Comparison of ENCODE assay signal across 13 cellular contexts in genomic region chr13:80441968-80442367, GRCh38.
DNase-seq lines count a peak whose midpoint lies in the region; ATAC-seq and TF ChIP-seq lines count a peak whose summit lies in the region.
"Had no signal": no experiment of that assay in that cellular context is flagged by ENCODE, and none has a peak within 500 bp of the region (broad histone marks: within the 10 kb centered on the region; RNA-seq: fewer than 3 reads in every experiment).

No MANE protein-coding gene starts in this region.

- no peak overlapping the region for H3K4me3 ChIP-seq in BLaER1
- H3K4me3 ChIP-seq in esophagus muscularis mucosa = no peak overlapping the region
- no peak overlapping the region for H3K4me3 ChIP-seq in brain microvascular endothelial cell (ENCODE audit: low read depth, low read length)
- H3K4me3 ChIP-seq: heart left ventricle had no signal

- H3K4me2 ChIP-seq in BLaER1 = peak overlapping the region; percentile 30

- no peaks in the 10 kb centered on the region for H3K36me3 Mint-ChIP-seq in stimulated activated memory B cell treated with anti-CD40 and anti-IgM and Interleukin-4, amounts not matched to agents 10 μg/mL and 1 μg/mL and 100 μg/mL, for 72 hours
- no peaks in the 10 kb centered on the region for H3K36me3 Mint-ChIP-seq in activated CD4-positive, alpha-beta T cell treated with anti-CD3 and anti-CD28 coated beads, Interleukin-2, amount 10 ng/mL, durations not matched to agents 24 days and 14 days (ENCODE audit: low read depth)

- H4K20me1 ChIP-seq in BLaER1 = no peaks in the 10 kb centered on the region

- H3K4me1 ChIP-seq in BLaER1 = peaks cover 55% of the 10 kb centered on the region
- peaks cover 0 to 7% (median 4%) of the 10 kb centered on the region in 4 donors for H3K4me1 ChIP-seq in esophagus muscularis mucosa

- no peak for TF ChIP-seq CTCF in esophagus muscularis mucosa (IDR thresholded peaks at IDR 0.05)
- TF ChIP-seq CTCF in brain microvascular endothelial cell (IDR thresholded peaks at IDR 0.05; ENCODE audit: low read depth, low read length, missing control alignments) = no peak

- no peaks in the 10 kb centered on the region; the same call in 1 of the 2 replicates for H3K9me3 ChIP-seq in BLaER1
- no peaks in the 10 kb centered on the region for H3K9me3 ChIP-seq in esophagus muscularis mucosa
- H3K9me3 ChIP-seq: heart left ventricle had no signal

- peaks cover 3% of the 10 kb centered on the region for H3K9me3 Mint-ChIP-seq in stimulated activated memory B cell treated with anti-CD40 and anti-IgM and Interleukin-4, amounts not matched to agents 10 μg/mL and 1 μg/mL and 100 μg/mL, for 72 hours
- H3K9me3 Mint-ChIP-seq in activated CD4-positive, alpha-beta T cell treated with anti-CD3 and anti-CD28 coated beads, Interleukin-2, amount 10 ng/mL, durations not matched to agents 24 days and 14 days = no peaks in the 10 kb centered on the region

- no peaks in the 10 kb centered on the region for H3K27me3 Mint-ChIP-seq in stimulated activated memory B cell treated with anti-CD40 and anti-IgM and Interleukin-4, amounts not matched to agents 10 μg/mL and 1 μg/mL and 100 μg/mL, for 72 hours
- H3K27me3 Mint-ChIP-seq in activated CD4-positive, alpha-beta T cell treated with anti-CD3 and anti-CD28 coated beads, Interleukin-2, amount 10 ng/mL, durations not matched to agents 24 days and 14 days = no peaks in the 10 kb centered on the region

- no peak overlapping the region for H3K9ac ChIP-seq in BLaER1

- intact Hi-C loops in esophagus muscularis mucosa (cut with DNase I) = no loop called here
- intact Hi-C loops in activated CD4-positive, alpha-beta T cell treated with anti-CD3 and anti-CD28 coated beads, Interleukin-2, amount 10 ng/mL, durations not matched to agents 24 days and 14 days (cut with micrococcal nuclease) = no loop called here

- no peak overlapping the region; the same call in none of the 2 replicates for H3K27ac ChIP-seq in BLaER1
- H3K27ac ChIP-seq in esophagus muscularis mucosa (replicated peaks in 1 of 4) = no peak overlapping the region
- H3K27ac ChIP-seq in brain microvascular endothelial cell = no peak overlapping the region
- H3K27ac ChIP-seq: VCaP had no signal

- H3K4me3 Mint-ChIP-seq in stimulated activated memory B cell treated with anti-CD40 and anti-IgM and Interleukin-4, amounts not matched to agents 10 μg/mL and 1 μg/mL and 100 μg/mL, for 72 hours = no peak overlapping the region
- no peak overlapping the region for H3K4me3 Mint-ChIP-seq in activated CD4-positive, alpha-beta T cell treated with anti-CD3 and anti-CD28 coated beads, Interleukin-2, amount 10 ng/mL, durations not matched to agents 24 days and 14 days

- H3K36me3 ChIP-seq in BLaER1 (no peaks in the 10 kb centered on the region), esophagus muscularis mucosa (no peaks in the 10 kb centered on the region), brain microvascular endothelial cell (replicated peaks) (no peaks in the 10 kb centered on the region)
- H3K36me3 ChIP-seq: heart left ventricle had no signal

- no peak overlapping the region for H3K27ac Mint-ChIP-seq in stimulated activated memory B cell treated with anti-CD40 and anti-IgM and Interleukin-4, amounts not matched to agents 10 μg/mL and 1 μg/mL and 100 μg/mL, for 72 hours
- no peak overlapping the region for H3K27ac Mint-ChIP-seq in activated CD4-positive, alpha-beta T cell treated with anti-CD3 and anti-CD28 coated beads, Interleukin-2, amount 10 ng/mL, durations not matched to agents 24 days and 14 days

- H3K27me3 ChIP-seq in BLaER1 (no peaks in the 10 kb centered on the region), esophagus muscularis mucosa (no peaks in the 10 kb centered on the region), brain microvascular endothelial cell (replicated peaks) (no peaks in the 10 kb centered on the region)
- H3K27me3 ChIP-seq: heart left ventricle had no signal

- in situ Hi-C loops in brain microvascular endothelial cell (cut with HindIII; ENCODE audit: low pct_ligation_motif_present, low sequenced_read_pairs) = no loop called here

- TF ChIP-seq POLR2A in esophagus muscularis mucosa (IDR thresholded peaks at IDR 0.05; ENCODE audit: low read depth) = no peak

- peaks cover 33% of the 10 kb centered on the region for H3K4me1 Mint-ChIP-seq in stimulated activated memory B cell treated with anti-CD40 and anti-IgM and Interleukin-4, amounts not matched to agents 10 μg/mL and 1 μg/mL and 100 μg/mL, for 72 hours
- H3K4me1 Mint-ChIP-seq in activated CD4-positive, alpha-beta T cell treated with anti-CD3 and anti-CD28 coated beads, Interleukin-2, amount 10 ng/mL, durations not matched to agents 24 days and 14 days = no peaks in the 10 kb centered on the region

- TF ChIP-seq EP300 in esophagus muscularis mucosa (IDR thresholded peaks at IDR 0.05) = no peak

- DNase-seq in SKM-1 (lab: John Stamatoyannopoulos, UW; ENCODE audit: unreplicated experiment) (peak; percentile 83), esophagus muscularis mucosa (ENCODE audit: extremely low spot score) (no peak), brain microvascular endothelial cell (no peak)
- DNase-seq in activated CD4-positive, alpha-beta T cell treated with anti-CD3 and anti-CD28 coated beads, Interleukin-2, amount 10 ng/mL, durations not matched to agents 24 days and 14 days = no peak
- DNase-seq: heart left ventricle; NCI-H1436 treated with DMSO at 0.1 percent for 48 hours; SHP77; stimulated activated CD4-positive, alpha-beta T cell treated with anti-CD3 and anti-CD28 coated beads, Interleukin-1b, Interleukin-23, amount 100 ng/mL, for 48 hours had no signal

- peak; percentile 86 for ATAC-seq in GM19395 (IDR thresholded peaks at IDR 0.05; ENCODE audit: unreplicated experiment)
- peak; percentile 56 for ATAC-seq in HG03342 (IDR thresholded peaks at IDR 0.05; ENCODE audit: unreplicated experiment)
- no peak for ATAC-seq in stimulated activated memory B cell treated with anti-CD40 and anti-IgM and Interleukin-4, amounts not matched to agents 10 μg/mL and 1 μg/mL and 100 μg/mL, for 72 hours
